Comparison of ENCODE assay signal across 16 cellular contexts in genomic region chr2:207107120-207107519, GRCh38.
"Had no signal": no experiment of that assay in that cellular context is flagged by ENCODE, and none has a peak within 500 bp of the region (broad histone marks: within the 10 kb centered on the region; RNA-seq: fewer than 3 reads in every experiment).

No MANE protein-coding gene starts in this region.

- H3K27ac ChIP-seq: breast epithelium, gastrocnemius medialis, right atrium auricular region, transverse colon, vagina had no signal

- H3K4me3 Mint-ChIP-seq: activated B cell treated with CpG ODN at 0.5 μM for 24 hours; activated CD8-positive, alpha-beta T cell treated with anti-CD3 and anti-CD28 coated beads for 36 hours; endodermal cell; stimulated activated memory B cell treated with anti-CD40 and anti-IgM and Interleukin-4, amounts not matched to agents 10 μg/mL and 1 μg/mL and 100 μg/mL, for 72 hours had no signal

- H3K27ac Mint-ChIP-seq: activated B cell treated with CpG ODN at 0.5 μM for 24 hours; activated CD8-positive, alpha-beta T cell treated with anti-CD3 and anti-CD28 coated beads for 36 hours; endodermal cell; progenitor cell of endocrine pancreas; stimulated activated memory B cell treated with anti-CD40 and anti-IgM and Interleukin-4, amounts not matched to agents 10 μg/mL and 1 μg/mL and 100 μg/mL, for 72 hours had no signal

- H3K9me3 Mint-ChIP-seq: activated B cell treated with CpG ODN at 0.5 μM for 24 hours; activated CD8-positive, alpha-beta T cell treated with anti-CD3 and anti-CD28 coated beads for 36 hours; endodermal cell; naive thymus-derived CD4-positive, alpha-beta T cell; stimulated activated memory B cell treated with anti-CD40 and anti-IgM and Interleukin-4, amounts not matched to agents 10 μg/mL and 1 μg/mL and 100 μg/mL, for 72 hours had no signal

- H3K27me3 Mint-ChIP-seq: activated CD8-positive, alpha-beta T cell treated with anti-CD3 and anti-CD28 coated beads for 36 hours; naive thymus-derived CD4-positive, alpha-beta T cell; progenitor cell of endocrine pancreas; stimulated activated memory B cell treated with anti-CD40 and anti-IgM and Interleukin-4, amounts not matched to agents 10 μg/mL and 1 μg/mL and 100 μg/mL, for 72 hours had no signal

- DNase-seq: activated B cell treated with CpG ODN at 0.5 μM for 24 hours; activated CD4-positive, alpha-beta T cell treated with anti-CD3 and anti-CD28 coated beads for 48 hours; aorta; endodermal cell; erythroblast; mammary epithelial cell; naive thymus-derived CD4-positive, alpha-beta T cell; stimulated activated CD4-positive, alpha-beta T cell treated with anti-CD3 and anti-CD28 coated beads, Interleukin-2, amount 100 ng/mL, for 48 hours; transverse colon had no signal
